ENCODE assay signal across 11 cellular contexts in genomic region chr17:66431910-66432309, GRCh38.
DNase-seq lines count a peak whose midpoint lies in the region; ATAC-seq, FAIRE-seq and TF ChIP-seq lines count a peak whose summit lies in the region.
"Had no signal": no experiment of that assay in that cellular context is flagged by ENCODE, and none has a peak within 500 bp of the region (broad histone marks: within the 10 kb centered on the region; RNA-seq: fewer than 3 reads in every experiment).

No MANE protein-coding gene starts in this region.

- no peaks in the 10 kb centered on the region for H3K9me3 ChIP-seq in keratinocyte (ENCODE audit: control insufficient read depth, low read depth, low read length)

- no peak overlapping the region for H3K4me3 Mint-ChIP-seq in activated naive CD4-positive, alpha-beta T cell treated with anti-CD3 and anti-CD28 coated beads, Interleukin-2, amount 50 U/mL, for 24 hours
- no peak overlapping the region for H3K4me3 Mint-ChIP-seq in activated naive CD4-positive, alpha-beta T cell treated with anti-CD3 and anti-CD28 coated beads for 36 hours
- H3K4me3 Mint-ChIP-seq: immature natural killer cell had no signal

- in situ Hi-C loops in brain microvascular endothelial cell (cut with HindIII; ENCODE audit: low pct_ligation_motif_present, low sequenced_read_pairs): no loop called here

- H3K36me3 ChIP-seq in brain microvascular endothelial cell (replicated peaks) (no peaks in the 10 kb centered on the region), keratinocyte (ENCODE audit: control insufficient read depth in 2 of 2, extremely low read depth in 1 of 2, insufficient read depth in 2 of 2, low read length in 2 of 2) (no peaks in the 10 kb centered on the region)

- H3K4me1 Mint-ChIP-seq in activated naive CD4-positive, alpha-beta T cell treated with anti-CD3 and anti-CD28 coated beads, Interleukin-2, amount 50 U/mL, for 24 hours: peaks cover 35% of the 10 kb centered on the region
- H3K4me1 Mint-ChIP-seq in activated naive CD4-positive, alpha-beta T cell treated with anti-CD3 and anti-CD28 coated beads for 36 hours (ENCODE audit: low read depth): peaks cover 65% of the 10 kb centered on the region
- H3K4me1 Mint-ChIP-seq: immature natural killer cell had no signal

- CTCF ChIA-PET in activated naive CD4-positive, alpha-beta T cell treated with anti-CD3 and anti-CD28 coated beads for 36 hours (lab: Charles Lee): interaction anchor here (1.2 to 2.3 kb wide), 2 partner anchors 29 to 60 kb away, joined by 3 to 6 read pairs; no protein-coding TSS in a partner anchor
- CTCF ChIA-PET in GM10248 (lab: Yijun Ruan, JAX): interaction anchor here (1.0 to 2.6 kb wide), 4 partner anchors 9 to 28 kb away, joined by 3 to 8 read pairs (median 6); no protein-coding TSS in a partner anchor

- H3K4me1 ChIP-seq in keratinocyte (ENCODE audit: control insufficient read depth, extremely low read depth, insufficient read depth, low read length): peaks cover 24% of the 10 kb centered on the region

- dilution Hi-C loops in keratinocyte (cut with MboI; ENCODE audit: extremely low pct_ligation_motif_present, low sequenced_read_pairs): no loop called here

- peak overlapping the region; percentile 2 for H2AFZ ChIP-seq in keratinocyte (ENCODE audit: control insufficient read depth, low read length)

- H3K4me2 ChIP-seq in keratinocyte (ENCODE audit: control insufficient read depth, extremely low read depth, insufficient read depth, low read depth, low read length): peak overlapping the region; percentile 87

- intact Hi-C loops in activated naive CD4-positive, alpha-beta T cell treated with anti-CD3 and anti-CD28 coated beads for 36 hours (cut with micrococcal nuclease): no loop called here

- H3K9me1 ChIP-seq in keratinocyte (ENCODE audit: control insufficient read depth, extremely low read depth, insufficient read depth, low read length): no peaks in the 10 kb centered on the region

- H3K27ac Mint-ChIP-seq in activated naive CD4-positive, alpha-beta T cell treated with anti-CD3 and anti-CD28 coated beads, Interleukin-2, amount 50 U/mL, for 24 hours: peak overlapping the region; percentile 30
- no peak overlapping the region for H3K27ac Mint-ChIP-seq in activated naive CD4-positive, alpha-beta T cell treated with anti-CD3 and anti-CD28 coated beads for 36 hours

- H3K27me3 ChIP-seq in brain microvascular endothelial cell (replicated peaks): no peaks in the 10 kb centered on the region
- H3K27me3 ChIP-seq in keratinocyte (ENCODE audit: control insufficient read depth, extremely low read depth, insufficient read depth, low read length): no peaks in the 10 kb centered on the region

- H4K20me1 ChIP-seq in keratinocyte (ENCODE audit: control insufficient read depth, extremely low read depth, insufficient read depth, low read length): no peaks in the 10 kb centered on the region

- peak overlapping the region; percentile 38 for H3K9ac ChIP-seq in keratinocyte (ENCODE audit: control insufficient read depth, extremely low read depth, insufficient read depth, low read length)

- H3K27ac ChIP-seq in brain microvascular endothelial cell (peak overlapping the region; percentile 28), keratinocyte (ENCODE audit: control insufficient read depth, insufficient read depth, low read length) (peak overlapping the region; percentile 70)

- TF ChIP-seq CTCF in brain microvascular endothelial cell (IDR thresholded peaks at IDR 0.05; ENCODE audit: low read depth, low read length, missing control alignments): no peak
- no peak for TF ChIP-seq CTCF in keratinocyte (optimal IDR thresholded peaks at IDR 0.05 in 1 of 3, IDR thresholded peaks at IDR 0.05 in 1 of 3, conservative IDR thresholded peaks at IDR 0.05 in 1 of 3; ENCODE audit: extremely low read depth in 1 of 3, insufficient read depth in 2 of 3, low read length in 3 of 3)
- no peak for TF ChIP-seq CTCF in GM10248 (IDR thresholded peaks at IDR 0.05; ENCODE audit: control extremely low read depth, extremely low read depth, low read depth, missing control alignments)

- H3K27me3 Mint-ChIP-seq in activated naive CD4-positive, alpha-beta T cell treated with anti-CD3 and anti-CD28 coated beads, Interleukin-2, amount 50 U/mL, for 24 hours: no peaks in the 10 kb centered on the region
- no peaks in the 10 kb centered on the region for H3K27me3 Mint-ChIP-seq in activated naive CD4-positive, alpha-beta T cell treated with anti-CD3 and anti-CD28 coated beads for 36 hours (ENCODE audit: low read depth)

- H3K79me2 ChIP-seq in keratinocyte (ENCODE audit: control insufficient read depth, insufficient read depth, low read length): peaks cover 2% of the 10 kb centered on the region

- no peak for DNase-seq in activated naive CD4-positive, alpha-beta T cell treated with anti-CD3 and anti-CD28 coated beads for 36 hours
- DNase-seq in brain microvascular endothelial cell (peak; percentile 33), keratinocyte (ENCODE audit: low read depth, low spot score) (peak; percentile 44), germinal center (ENCODE audit: low spot score) (no peak), GM10248 (ENCODE audit: extremely low spot score) (no peak)
- DNase-seq: immature natural killer cell, NCI-H146, posterior cingulate gyrus had no signal

- peak; percentile 81 for FAIRE-seq in keratinocyte (lab: Jason Lieb, UNC)

- H3K36me3 Mint-ChIP-seq in activated naive CD4-positive, alpha-beta T cell treated with anti-CD3 and anti-CD28 coated beads, Interleukin-2, amount 50 U/mL, for 24 hours: peaks cover 3% of the 10 kb centered on the region
- no peaks in the 10 kb centered on the region for H3K36me3 Mint-ChIP-seq in activated naive CD4-positive, alpha-beta T cell treated with anti-CD3 and anti-CD28 coated beads for 36 hours (ENCODE audit: low read depth)
- H3K36me3 Mint-ChIP-seq: immature natural killer cell had no signal

- H3K4me3 ChIP-seq in brain microvascular endothelial cell (ENCODE audit: low read depth, low read length) (no peak overlapping the region), keratinocyte (ENCODE audit: control insufficient read depth in 2 of 3, extremely low read depth in 1 of 3, insufficient read depth in 2 of 3, low read depth in 1 of 3, low read length in 3 of 3) (peak overlapping the region in 2 of 3 experiments; percentile 18 to 36)

- H3K9me3 Mint-ChIP-seq in activated naive CD4-positive, alpha-beta T cell treated with anti-CD3 and anti-CD28 coated beads, Interleukin-2, amount 50 U/mL, for 24 hours: no peaks in the 10 kb centered on the region
- H3K9me3 Mint-ChIP-seq in activated naive CD4-positive, alpha-beta T cell treated with anti-CD3 and anti-CD28 coated beads for 36 hours: no peaks in the 10 kb centered on the region
- H3K9me3 Mint-ChIP-seq: immature natural killer cell had no signal

- ATAC-seq in HG03571 (IDR thresholded peaks at IDR 0.05; ENCODE audit: unreplicated experiment): no peak
- ATAC-seq in GM19328 (IDR thresholded peaks at IDR 0.05; ENCODE audit: unreplicated experiment): no peak

- POLR2A ChIA-PET in GM10248 (lab: Yijun Ruan, JAX): interaction anchor here (0.7 kb wide), 1 partner anchor 96 kb away, joined by 4 read pairs; no protein-coding TSS in a partner anchor

Comparison
In these comparisons a context has a peak if more than half of its experiments do, and no peak if none do; other contexts are left out.
1. DNase-seq: peak in brain microvascular endothelial cell (single experiment) and keratinocyte (single experiment); none in activated naive CD4-positive, alpha-beta T cell treated with anti-CD3 and anti-CD28 coated beads for 36 hours (single experiment), germinal center (single experiment) and GM10248 (single experiment).